Comparison of ENCODE assay signal across 11 cellular contexts in the genomic region with DNA sequence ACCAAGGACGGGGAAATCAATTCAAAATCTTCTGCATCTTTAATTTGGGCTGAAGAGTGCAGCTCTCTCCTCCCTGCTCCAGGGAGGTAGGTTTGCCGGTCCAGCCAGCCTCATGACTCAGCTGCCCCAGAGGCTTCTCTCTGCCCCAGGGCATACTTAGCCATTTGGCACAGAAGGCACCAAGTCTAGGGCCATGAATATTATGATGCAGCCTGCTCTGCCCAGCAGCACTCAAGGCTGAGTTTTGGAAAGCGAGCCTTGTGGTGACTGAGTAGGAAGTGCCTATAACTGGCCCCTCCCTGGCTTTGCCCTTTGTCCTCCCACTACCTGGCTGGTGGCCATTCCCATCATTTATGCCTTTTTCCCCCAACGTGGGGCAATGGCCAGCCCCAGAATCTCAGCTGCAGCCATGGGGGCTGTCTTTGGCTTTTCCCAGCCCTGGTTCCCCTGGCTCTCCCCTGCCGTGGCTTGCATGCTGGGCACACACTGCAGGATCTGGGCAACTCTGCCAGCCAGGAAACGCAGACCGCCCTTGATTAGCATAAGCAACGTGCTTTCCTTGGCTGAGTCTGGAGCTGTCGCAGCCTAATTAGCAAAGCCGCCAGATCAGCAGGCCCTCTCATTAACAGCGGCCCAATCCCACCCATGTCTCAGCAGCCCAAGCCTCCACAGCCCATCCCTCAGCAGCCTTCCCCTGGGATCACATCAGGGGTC.
DNase-seq lines count a peak whose midpoint lies in the region; ATAC-seq and TF ChIP-seq lines count a peak whose summit lies in the region.
"Had no signal": no experiment of that assay in that cellular context is flagged by ENCODE, and none has a peak within 500 bp of the region (broad histone marks: within the 10 kb centered on the region; RNA-seq: fewer than 3 reads in every experiment).

No MANE protein-coding gene starts in this region.

- H3K36me3 ChIP-seq in RWPE2 (ENCODE audit: low read depth): no peaks in the 10 kb centered on the region

- ATAC-seq in RWPE2 (ENCODE audit: low read depth): peak; percentile 25; the same call in 1 of the 3 replicates
- no peak for ATAC-seq in activated CD8-positive, alpha-beta memory T cell treated with anti-CD3 and anti-CD28 coated beads, Interleukin-2, amount 10 ng/mL, durations not matched to agents 7 days and 5 days

- H3K9me3 ChIP-seq in RWPE2 (ENCODE audit: severe bottlenecking): no peaks in the 10 kb centered on the region

- H3K9me3 Mint-ChIP-seq in activated CD8-positive, alpha-beta memory T cell treated with anti-CD3 and anti-CD28 coated beads, Interleukin-2, amount 10 ng/mL, durations not matched to agents 7 days and 5 days (ENCODE audit: low read depth): no peaks in the 10 kb centered on the region

- no peaks in the 10 kb centered on the region for H3K27me3 Mint-ChIP-seq in activated CD8-positive, alpha-beta memory T cell treated with anti-CD3 and anti-CD28 coated beads, Interleukin-2, amount 10 ng/mL, durations not matched to agents 7 days and 5 days

- intact Hi-C loops in head of caudate nucleus (cut with DNase I): no loop called here

- DNase-seq in DMS79 treated with DMSO at 0.1 percent for 48 hours (lab: John Stamatoyannopoulos, UW) (peak; percentile 14), DMS79 (lab: John Stamatoyannopoulos, UW) (no peak), RWPE2 (ENCODE audit: low spot score) (no peak), head of caudate nucleus (peak in 39 of 42 donors; percentile 13 to 75 (median 50)), superior temporal gyrus (ENCODE audit: extremely low spot score) (peak; percentile 23), NK-92 (lab: John Stamatoyannopoulos, UW; ENCODE audit: unreplicated experiment) (no peak), NCI-H2171 (lab: John Stamatoyannopoulos, UW) (no peak)
- DNase-seq in activated CD8-positive, alpha-beta memory T cell treated with anti-CD3 and anti-CD28 coated beads, Interleukin-2, amount 10 ng/mL, durations not matched to agents 7 days and 5 days: no peak
- DNase-seq: mesenchymal stem cell, NCI-H345, Right ventricle myocardium superior had no signal

- TF ChIP-seq CTCF in RWPE2 (IDR thresholded peaks at IDR 0.05; ENCODE audit: poor library complexity, severe bottlenecking): no peak

- no peak overlapping the region for H3K27ac Mint-ChIP-seq in activated CD8-positive, alpha-beta memory T cell treated with anti-CD3 and anti-CD28 coated beads, Interleukin-2, amount 10 ng/mL, durations not matched to agents 7 days and 5 days

- no peaks in the 10 kb centered on the region for H3K4me1 ChIP-seq in RWPE2 (ENCODE audit: insufficient read depth, poor library complexity, severe bottlenecking)

- CTCF ChIA-PET in activated CD8-positive, alpha-beta memory T cell treated with anti-CD3 and anti-CD28 coated beads, Interleukin-2, amount 10 ng/mL, durations not matched to agents 7 days and 5 days (lab: Charles Lee): no interaction called here

- H3K4me3 ChIP-seq in RWPE2 (ENCODE audit: severe bottlenecking): no peak overlapping the region

- no peak overlapping the region for H3K4me3 Mint-ChIP-seq in activated CD8-positive, alpha-beta memory T cell treated with anti-CD3 and anti-CD28 coated beads, Interleukin-2, amount 10 ng/mL, durations not matched to agents 7 days and 5 days

- no peaks in the 10 kb centered on the region for H3K4me1 Mint-ChIP-seq in activated CD8-positive, alpha-beta memory T cell treated with anti-CD3 and anti-CD28 coated beads, Interleukin-2, amount 10 ng/mL, durations not matched to agents 7 days and 5 days

- H3K36me3 Mint-ChIP-seq in activated CD8-positive, alpha-beta memory T cell treated with anti-CD3 and anti-CD28 coated beads, Interleukin-2, amount 10 ng/mL, durations not matched to agents 7 days and 5 days: no peaks in the 10 kb centered on the region

- H3K27me3 ChIP-seq in RWPE2 (ENCODE audit: insufficient read depth, poor library complexity, severe bottlenecking): no peaks in the 10 kb centered on the region

- H3K27ac ChIP-seq in RWPE2 (ENCODE audit: poor library complexity, severe bottlenecking): no peak overlapping the region

Comparison
In these comparisons a context has a peak if more than half of its experiments do, and no peak if none do; other contexts are left out.
1. DNase-seq: peak in DMS79 treated with DMSO at 0.1 percent for 48 hours (single experiment), head of caudate nucleus (39 of 42) and superior temporal gyrus (single experiment); none in DMS79 (single experiment), RWPE2 (single experiment), activated CD8-positive, alpha-beta memory T cell treated with anti-CD3 and anti-CD28 coated beads, Interleukin-2, amount 10 ng/mL, durations not matched to agents 7 days and 5 days (single experiment), NK-92 (single experiment) and NCI-H2171 (single experiment).